ENCODE assay signal across 1 cellular context in the genomic region with DNA sequence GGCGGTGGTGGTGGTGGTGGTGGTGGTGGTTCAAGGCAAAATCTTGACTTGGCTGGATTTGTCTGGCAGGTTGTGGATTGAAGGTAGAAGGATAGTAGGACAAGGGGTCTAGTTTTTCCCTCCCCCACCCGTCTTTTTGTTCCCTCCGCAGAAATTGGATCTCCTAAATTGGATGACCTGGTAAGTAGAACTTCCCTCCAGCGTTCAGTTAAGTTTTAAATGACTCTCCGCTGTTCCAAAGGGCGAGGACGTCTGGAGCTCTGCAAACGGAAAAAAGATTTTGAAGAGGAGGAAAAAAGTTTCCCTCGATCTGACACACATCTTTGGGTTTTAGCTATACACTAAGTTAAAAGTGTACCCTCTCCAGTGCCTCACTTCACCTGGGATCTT.
A peak's percentile ranks its signal among the peaks of the same experiment; 100 is the strongest.
TF ChIP-seq lines count a peak whose summit lies in the region.

No MANE protein-coding gene starts in this region.

TF ChIP-seq in K562, 482 proteins besides CTCF, POLR2A, EP300 and RAD21:
- TF ChIP-seq ZBTB1 (CRISPR knock-in tag; IDR thresholded peaks at IDR 0.05; ENCODE audit: borderline replicate concordance, low read depth) = peak; percentile 86
- TF ChIP-seq FOXM1 (IDR thresholded peaks at IDR 0.05; ENCODE audit: low read depth) = peak; percentile 39; the same call in 1 of the 2 replicates
- no peak for TF ChIP-seq FOXM1 (CRISPR knock-in tag; IDR thresholded peaks at IDR 0.05; ENCODE audit: low read depth)
- TF ChIP-seq BCOR (IDR thresholded peaks at IDR 0.05) = no peak
- no peak for TF ChIP-seq CBFA2T3 (IDR thresholded peaks at IDR 0.05)
- TF ChIP-seq TBP (optimal IDR thresholded peaks at IDR 0.05; ENCODE audit: low read depth, low read length) = peak; percentile 31
- TF ChIP-seq ZKSCAN1 (IDR thresholded peaks at IDR 0.05; ENCODE audit: low read depth, low read length) = peak; percentile 7; the same call in 1 of the 2 replicates
